ENCODE assay signal across 8 cellular contexts in the genomic region with DNA sequence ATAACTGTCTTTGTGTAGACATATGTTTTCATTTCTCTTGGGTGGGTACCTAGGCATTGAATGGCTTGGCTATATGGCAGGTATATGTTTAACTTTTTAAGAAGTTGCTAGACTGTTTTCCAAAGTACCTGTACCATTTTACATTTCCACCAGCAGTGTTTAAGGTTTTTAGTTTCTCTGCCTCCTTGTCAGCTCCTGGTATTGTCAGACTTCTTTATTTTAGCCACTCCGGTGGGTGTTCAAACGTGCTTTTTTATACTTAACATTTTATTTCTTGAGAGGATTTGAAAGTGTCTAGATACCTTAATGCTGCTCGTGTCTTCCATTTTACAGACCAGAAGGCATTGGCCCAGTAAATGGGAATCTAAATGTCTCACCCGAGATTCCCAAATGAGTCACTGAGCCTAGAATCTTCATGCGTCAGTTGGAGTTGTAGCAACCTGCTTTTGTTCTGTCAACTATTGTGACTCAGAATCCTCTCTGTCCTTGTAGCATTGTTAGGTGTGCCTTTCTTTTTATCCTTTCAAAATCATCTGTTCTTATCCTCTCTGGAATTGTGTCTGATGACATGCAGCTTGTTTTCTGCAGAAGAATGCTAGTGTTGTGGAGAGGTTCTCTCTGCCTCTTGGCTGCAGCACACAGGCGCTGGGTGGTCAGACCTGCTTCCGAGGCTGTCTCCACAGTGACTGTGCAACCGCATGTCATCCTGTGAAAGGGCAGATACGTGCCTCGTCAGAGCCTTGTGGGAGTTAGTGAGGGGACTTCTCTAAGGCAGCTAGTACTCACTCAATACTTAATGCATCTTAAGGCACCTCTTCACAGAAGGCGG.
DNase-seq lines count a peak whose midpoint lies in the region; TF ChIP-seq lines count a peak whose summit lies in the region.

No MANE protein-coding gene starts in this region.

- no peak overlapping the region for H3K9ac ChIP-seq in parathyroid adenoma

- H3K27ac ChIP-seq in PC-9 (peak overlapping the region; percentile 38), parathyroid adenoma (peak overlapping the region; percentile 49)

- peaks cover 17% of the 10 kb centered on the region; the same call in 1 of the 2 replicates for H4K20me1 ChIP-seq in PC-9 (ENCODE audit: insufficient read depth)

- CTCF ChIA-PET in PC-9 (lab: Charles Lee) = interaction anchor here (0.5 kb wide), 1 partner anchor 1119 kb away, joined by 3 read pairs; no protein-coding TSS in a partner anchor

- H3K27me3 ChIP-seq in PC-9 (ENCODE audit: insufficient read depth, low read depth) = no peaks in the 10 kb centered on the region
- no peaks in the 10 kb centered on the region for H3K27me3 ChIP-seq in parathyroid adenoma (ENCODE audit: control insufficient read depth, insufficient read depth, low read length)

- H3K4me2 ChIP-seq in PC-9 (no peak overlapping the region), parathyroid adenoma (ENCODE audit: low read length) (peak overlapping the region; percentile 52)

- H3K9me3 ChIP-seq in PC-9 (ENCODE audit: insufficient read depth, low read depth) (no peaks in the 10 kb centered on the region), parathyroid adenoma (ENCODE audit: control insufficient read depth, low read length) (no peaks in the 10 kb centered on the region)

- H2AFZ ChIP-seq in PC-9 = no peak overlapping the region
- no peak overlapping the region for H2AFZ ChIP-seq in parathyroid adenoma

- no peaks in the 10 kb centered on the region for H3K9me2 ChIP-seq in PC-9 (ENCODE audit: insufficient read depth)

- H3K36me3 ChIP-seq in PC-9 (ENCODE audit: low read depth) (peaks cover 84% of the 10 kb centered on the region), parathyroid adenoma (ENCODE audit: control insufficient read depth, insufficient read depth, low read length) (no peaks in the 10 kb centered on the region)

- DNase-seq in CMK (ENCODE audit: low read depth) (peak; percentile 21), PC-9 (peak in 1 of 2 experiments; percentile 77), fibroblast of peridontal ligament (ENCODE audit: extremely low read depth) (peak; percentile 90), NAMALWA (ENCODE audit: low spot score) (no peak), globus pallidus (ENCODE audit: low spot score) (no peak), NCI-H1092 (lab: John Stamatoyannopoulos, UW) (no peak)
- no peak for DNase-seq in activated CD4-positive, alpha-beta T cell treated with anti-CD3 and anti-CD28 coated beads, Interleukin-2, amount 50 U/mL, for 4 hours

- H3K4me3 ChIP-seq in PC-9 (no peak overlapping the region), parathyroid adenoma (ENCODE audit: low read depth, low read length) (peak overlapping the region; percentile 18)

- H3K4me1 ChIP-seq in PC-9 (replicated peaks; ENCODE audit: insufficient read depth) (peaks cover 12% of the 10 kb centered on the region; the same call in 1 of the 2 replicates), parathyroid adenoma (peaks cover 17% of the 10 kb centered on the region)

- TF ChIP-seq CTCF in PC-9 (conservative IDR thresholded peaks at IDR 0.05) (no peak), parathyroid adenoma (IDR thresholded peaks at IDR 0.05) (no peak)

- intact Hi-C loops in PC-9 (cut with micrococcal nuclease; ENCODE audit: unreplicated experiment) = loop anchor here (1.0 to 5.0 kb wide), 3 partner anchors 68 to 235 kb away; no protein-coding TSS in a partner anchor

- POLR2A ChIA-PET in PC-9 (lab: Charles Lee; ENCODE audit: unreplicated experiment) = interaction anchor here (0.5 to 0.7 kb wide), 4 partner anchors 10 to 467 kb away, joined by 4 to 14 read pairs (median 5); no protein-coding TSS in a partner anchor

- BruUV-seq in PC-9 (replicated peaks; lab: Mats Ljungman, UMichigan) = no TSS peak

- H3K79me2 ChIP-seq in PC-9 (ENCODE audit: low read depth) = peaks cover 97% of the 10 kb centered on the region
- peaks cover 49% of the 10 kb centered on the region for H3K79me2 ChIP-seq in parathyroid adenoma

- peaks cover 42% of the 10 kb centered on the region for H3F3A ChIP-seq in PC-9 (ENCODE audit: insufficient read depth, low read depth)

Comparison
In these comparisons a context has a peak if more than half of its experiments do, and no peak if none do; other contexts are left out.
1. DNase-seq: peak in CMK (single experiment) and fibroblast of peridontal ligament (single experiment); none in NAMALWA (single experiment), globus pallidus (single experiment), activated CD4-positive, alpha-beta T cell treated with anti-CD3 and anti-CD28 coated beads, Interleukin-2, amount 50 U/mL, for 4 hours (0 of 2) and NCI-H1092 (single experiment).